In the genomic region with DNA sequence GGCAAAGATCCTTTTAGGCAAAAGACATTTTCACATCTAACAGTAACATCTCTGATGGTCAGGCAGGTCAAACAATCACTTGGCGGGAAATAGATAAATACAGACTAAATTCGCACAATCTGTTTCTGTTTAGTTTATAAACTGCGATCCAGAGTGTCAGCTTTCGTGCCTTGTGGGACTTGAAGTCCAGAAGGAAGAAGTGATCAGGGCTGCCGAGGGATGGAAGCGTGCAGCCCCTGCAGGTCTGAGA, we compare ENCODE assay signal across 8 cellular contexts. TPM values are rescaled to one million over a fixed set of nuclear protein-coding genes. Genes with fewer than 3 reads are reported as not detected.
DNase-seq lines count a peak whose midpoint lies in the region; ATAC-seq, FAIRE-seq and TF ChIP-seq lines count a peak whose summit lies in the region.

No MANE protein-coding gene starts in this region.

- ATAC-seq in GM12878 (no peak), lower lobe of right lung (no peak)

- under 1% methylated on average over 6 of the region's 6 CpGs for WGBS in GM12878 (ENCODE audit: insufficient coverage, insufficient replicate concordance, low lambda C conversion rate, missing lambda C conversion rate)

- in situ Hi-C loops in GM12878 (cut with MboI), result no loop called here

- CTCF ChIA-PET in GM12878 (lab: Yijun Ruan, JAX), result interaction anchor here (1.1 to 3.8 kb wide), 6 partner anchors 10 to 410 kb away, joined by 3 to 56 read pairs (median 4); a partner anchor contains a TSS

- H3K27ac ChIP-seq in GM12878 (ENCODE audit: control insufficient read depth, insufficient read depth) (peak overlapping the region; percentile 67), lower lobe of right lung (peak overlapping the region; percentile 98)

- peak overlapping the region; percentile 67 for H3K9ac ChIP-seq in GM12878 (ENCODE audit: control insufficient read depth, insufficient read depth, low read length)

- BruUV-seq in GM12878 (replicated peaks; lab: Mats Ljungman, UMichigan), result no TSS peak

- no peak for DNase-seq in activated naive CD4-positive, alpha-beta T cell treated with Interleukin-2 at 50 U/mL for 16 hours
- no peak for DNase-seq in GM12878 (ENCODE audit: low read depth, low spot score)
- DNase-seq in lower lobe of right lung, result no peak
- no peak for DNase-seq in type B pancreatic cell (ENCODE audit: extremely low spot score, unreplicated experiment)
- DNase-seq in NCI-H1092 (lab: John Stamatoyannopoulos, UW), result no peak
- DNase-seq in AG08396 (ENCODE audit: low spot score), result no peak
- no peak for DNase-seq in midbrain (lab: John Stamatoyannopoulos, UW)

- H3K36me3 Mint-ChIP-seq in activated naive CD4-positive, alpha-beta T cell treated with anti-CD3 and anti-CD28 coated beads, Interleukin-2, amount 50 U/mL, for 24 hours, result peaks cover 2% of the 10 kb centered on the region
- no peaks in the 10 kb centered on the region for H3K36me3 Mint-ChIP-seq in type B pancreatic cell

- FAIRE-seq in GM12878 (lab: Jason Lieb, UNC), result no peak

- peaks cover 12% of the 10 kb centered on the region for H3K79me2 ChIP-seq in GM12878 (ENCODE audit: control insufficient read depth, insufficient read depth, low read length)

- peak overlapping the region; percentile 93 for H2AFZ ChIP-seq in GM12878 (ENCODE audit: control insufficient read depth, low read depth, low read length)

- TF ChIP-seq CTCF in GM12878 (IDR thresholded peaks at IDR 0.05 in 2 of 3, conservative IDR thresholded peaks at IDR 0.05 in 1 of 3; ENCODE audit: control insufficient read depth in 2 of 3, extremely low read depth in 1 of 3, insufficient read depth in 1 of 3, low read depth in 3 of 3, low read length in 3 of 3), result no peak
- TF ChIP-seq CTCF in lower lobe of right lung (IDR thresholded peaks at IDR 0.05), result no peak
- no peak for TF ChIP-seq CTCF in type B pancreatic cell (conservative IDR thresholded peaks at IDR 0.05)

- POLR2A ChIA-PET in GM12878 (lab: Charles Lee), result interaction anchor here (0.6 to 2.0 kb wide), 8 partner anchors 9 to 1034 kb away, joined by 3 to 11 read pairs (median 4); a partner anchor contains a TSS

- peak overlapping the region; percentile 86 for H3K4me3 Mint-ChIP-seq in activated naive CD4-positive, alpha-beta T cell treated with anti-CD3 and anti-CD28 coated beads, Interleukin-2, amount 50 U/mL, for 24 hours
- H3K4me3 Mint-ChIP-seq in type B pancreatic cell, result peak overlapping the region; percentile 91

- H3K4me1 Mint-ChIP-seq in activated naive CD4-positive, alpha-beta T cell treated with anti-CD3 and anti-CD28 coated beads, Interleukin-2, amount 50 U/mL, for 24 hours, result peaks cover 26% of the 10 kb centered on the region
- peaks cover 18% of the 10 kb centered on the region for H3K4me1 Mint-ChIP-seq in type B pancreatic cell (ENCODE audit: unreplicated experiment)

- SMC1A ChIA-PET in GM12878 (lab: Charles Lee; ENCODE audit: uncharacterized antibody, unreplicated experiment), result interaction anchor here (0.5 to 2.1 kb wide), 4 partner anchors 9 to 160 kb away, joined by 3 to 12 read pairs (median 4); no protein-coding TSS in a partner anchor

- H3K9me3 Mint-ChIP-seq in activated naive CD4-positive, alpha-beta T cell treated with anti-CD3 and anti-CD28 coated beads, Interleukin-2, amount 50 U/mL, for 24 hours, result no peaks in the 10 kb centered on the region
- no peaks in the 10 kb centered on the region for H3K9me3 Mint-ChIP-seq in type B pancreatic cell

- H3K4me2 ChIP-seq in GM12878 (ENCODE audit: control insufficient read depth, insufficient read depth), result peak overlapping the region; percentile 91

- TF ChIP-seq POLR2A in GM12878 (IDR thresholded peaks at IDR 0.05; ENCODE audit: low read depth, low read length), result no peak

- no peak for TF ChIP-seq RAD21 in GM12878 (IDR thresholded peaks at IDR 0.05; ENCODE audit: insufficient read depth, low read depth, low read length)

- no peak for TF ChIP-seq EP300 in GM12878 (IDR thresholded peaks at IDR 0.05; ENCODE audit: borderline replicate concordance in 1 of 2, control insufficient read depth in 1 of 2, low read depth in 2 of 2, low read length in 2 of 2)

- H3K36me3 ChIP-seq in GM12878 (ENCODE audit: control insufficient read depth in 2 of 2, insufficient read depth in 2 of 2, low read length in 1 of 2), result no peaks in the 10 kb centered on the region
- no peaks in the 10 kb centered on the region for H3K36me3 ChIP-seq in lower lobe of right lung

- intact Hi-C loops in GM12878 (cut with micrococcal nuclease; ENCODE audit: unreplicated experiment), result loop anchor here (2.0 kb wide), 2 partner anchors 17 to 533 kb away; a partner anchor contains a TSS
- intact Hi-C loops in lower lobe of right lung (cut with DNase I), result no loop called here

- H3K27me3 Mint-ChIP-seq in activated naive CD4-positive, alpha-beta T cell treated with anti-CD3 and anti-CD28 coated beads, Interleukin-2, amount 50 U/mL, for 24 hours, result no peaks in the 10 kb centered on the region
- H3K27me3 Mint-ChIP-seq in type B pancreatic cell, result no peaks in the 10 kb centered on the region

- H3K9me3 ChIP-seq in GM12878 (replicated peaks; ENCODE audit: control insufficient read depth, insufficient read depth, low read length) (no peaks in the 10 kb centered on the region), lower lobe of right lung (no peaks in the 10 kb centered on the region)

- H3K27me3 ChIP-seq in GM12878 (replicated peaks in 1 of 2; ENCODE audit: control insufficient read depth in 2 of 2, insufficient read depth in 2 of 2, low read length in 1 of 2), result no peaks in the 10 kb centered on the region
- H3K27me3 ChIP-seq in lower lobe of right lung (ENCODE audit: low read depth), result no peaks in the 10 kb centered on the region

- H3K4me3 ChIP-seq in GM12878 (peak overlapping the region; percentile 37), lower lobe of right lung (peak overlapping the region; percentile 95)

- H3K4me1 ChIP-seq in GM12878 (ENCODE audit: control insufficient read depth, insufficient read depth, low read length) (no peaks in the 10 kb centered on the region), lower lobe of right lung (peaks cover 7% of the 10 kb centered on the region)

- H3K27ac Mint-ChIP-seq in activated naive CD4-positive, alpha-beta T cell treated with anti-CD3 and anti-CD28 coated beads, Interleukin-2, amount 50 U/mL, for 24 hours, result peak overlapping the region; percentile 56
- peak overlapping the region; percentile 83 for H3K27ac Mint-ChIP-seq in type B pancreatic cell

- RAD21 ChIA-PET in GM12878 (lab: Charles Lee; ENCODE audit: unreplicated experiment), result interaction anchor here (0.8 to 1.7 kb wide), 8 partner anchors 8 to 844 kb away, joined by 3 to 8 read pairs (median 4); a partner anchor contains a TSS

- no peaks in the 10 kb centered on the region for H4K20me1 ChIP-seq in GM12878 (ENCODE audit: control insufficient read depth, insufficient read depth)

TF ChIP-seq in GM12878, 131 proteins besides CTCF, POLR2A, EP300 and RAD21 (continues in another document):
- peak; percentile 94 for TF ChIP-seq HCFC1 (IDR thresholded peaks at IDR 0.05; ENCODE audit: low read length)
- peak; percentile 55; the same call in 1 of the 2 replicates for TF ChIP-seq SREBF1 (IDR thresholded peaks at IDR 0.05; ENCODE audit: low read length)
- no peak for TF ChIP-seq NFIC (IDR thresholded peaks at IDR 0.05; ENCODE audit: low read depth, low read length)
- no peak for TF ChIP-seq EED (IDR thresholded peaks at IDR 0.05; ENCODE audit: low read depth)
- no peak for TF ChIP-seq TCF12 (IDR thresholded peaks at IDR 0.05; ENCODE audit: low read depth, low read length)
- no peak for TF ChIP-seq JUND (IDR thresholded peaks at IDR 0.05; ENCODE audit: low read depth, low read length)
- no peak for TF ChIP-seq NR2F1 (conservative IDR thresholded peaks at IDR 0.05)
- no peak for TF ChIP-seq SMAD5 (IDR thresholded peaks at IDR 0.05; ENCODE audit: low read depth)
- no peak for TF ChIP-seq IKZF2 (IDR thresholded peaks at IDR 0.05)

RNA-seq across cellular contexts. Expression of a gene that starts 0.2 kb away (rescaled TPM):
- total RNA-seq in GM12878 (2013; cell fraction: nucleolus; rRNA removed), result 6.2 and 8.1 TPM in 2 replicates
- 5.3 and 6.9 TPM in 2 replicates for total RNA-seq in GM12878 (2014; rRNA removed)
- total RNA-seq in GM12878 (2014; rRNA removed; fragmentation: Illumina TruSeq; extraction: Trizol), result 8.6 and 11.7 TPM in 2 replicates
- total RNA-seq in GM12878 (2021), result 6.0 and 6.3 TPM in 2 replicates
- polyA plus RNA-seq in GM12878 (2011; ENCODE audit: low read depth), result 2.3 TPM
- polyA plus RNA-seq in GM12878 (2011; rRNA removed), result 7.8 and 12.8 TPM in 2 replicates
- 2.2 and 2.5 TPM in 2 replicates for polyA plus RNA-seq in GM12878 (2011; cell fraction: cytosol; rRNA removed)
- 5.0 and 7.4 TPM in 2 replicates for polyA plus RNA-seq in GM12878 (2011; cell fraction: nucleus; rRNA removed)
- 4.8 and 6.6 TPM in 2 replicates for polyA plus RNA-seq in GM12878 (2012)
- 11.6 and 11.8 TPM in 2 replicates for polyA plus RNA-seq in GM12878 (2014; fragmentation: Illumina TruSeq; extraction: Trizol)
- 1 to 10 TPM; 7.6 to 8.0 TPM for polyA plus RNA-seq in GM12878 (2014; fragmentation: Nextera tagmentation; extraction: Ambion mirVana)
- polyA plus RNA-seq in GM12878 (2014; rRNA removed), result 6.6 and 9.3 TPM in 2 replicates
- polyA plus RNA-seq in GM12878 (2016; fragmentation: Nextera tagmentation; extraction: Ambion mirVana), result 10 to 100 TPM; 22.2 to 26.7 TPM
- polyA minus RNA-seq in GM12878 (2011; rRNA and poly(A)+ RNA removed), result 1.4 and 1.8 TPM in 2 replicates
- polyA minus RNA-seq in GM12878 (2011; cell fraction: cytosol; rRNA and poly(A)+ RNA removed), result 2.1 and 4.0 TPM in 2 replicates
- 2.5 and 7.6 TPM in 2 replicates for polyA minus RNA-seq in GM12878 (2011; cell fraction: nucleus; rRNA and poly(A)+ RNA removed)
- 5.5 TPM for total RNA-seq in lower lobe of right lung
- 8.7 and 14.6 TPM in 2 replicates for total RNA-seq in type B pancreatic cell (ENCODE audit: low replicate concordance)

RNA-seq across cellular contexts. Expression of a gene that starts 16.8 kb away (rescaled TPM):
- total RNA-seq in GM12878 (2013; cell fraction: nucleolus; rRNA removed), result 118 and 125 TPM in 2 replicates
- total RNA-seq in GM12878 (2014; rRNA removed) (15.5 and 22.3 TPM in 2 replicates), GM12878 (2014; rRNA removed; fragmentation: Illumina TruSeq; extraction: Trizol) (26.7 and 30.4 TPM in 2 replicates), GM12878 (2021) (22.8 and 26.7 TPM in 2 replicates), lower lobe of right lung (64.9 TPM), type B pancreatic cell (ENCODE audit: low replicate concordance) (38.9 and 45.7 TPM in 2 replicates)
- 3.7 TPM for polyA plus RNA-seq in GM12878 (2011; ENCODE audit: low read depth)
- polyA plus RNA-seq in GM12878 (2011; rRNA removed) (12.9 and 17.2 TPM in 2 replicates), GM12878 (2014; fragmentation: Illumina TruSeq; extraction: Trizol) (14.4 and 19.3 TPM in 2 replicates), GM12878 (2014; fragmentation: Nextera tagmentation; extraction: Ambion mirVana) (1 to 10 TPM; 5.6 to 5.7 TPM), GM12878 (2014; rRNA removed) (7.7 and 8.3 TPM in 2 replicates), GM12878 (2016; fragmentation: Nextera tagmentation; extraction: Ambion mirVana) (10 to 100 TPM; 15.0 to 18.4 TPM)
- 5.7 and 6.7 TPM in 2 replicates for polyA plus RNA-seq in GM12878 (2011; cell fraction: cytosol; rRNA removed)
- 13.4 and 17.6 TPM in 2 replicates for polyA plus RNA-seq in GM12878 (2011; cell fraction: nucleus; rRNA removed)
- 6.0 and 6.7 TPM in 2 replicates for polyA plus RNA-seq in GM12878 (2012)
- 35.8 and 37.0 TPM in 2 replicates for polyA minus RNA-seq in GM12878 (2011; rRNA and poly(A)+ RNA removed)
- polyA minus RNA-seq in GM12878 (2011; cell fraction: cytosol; rRNA and poly(A)+ RNA removed), result 9.5 and 11.7 TPM in 2 replicates
- 39.4 and 75.8 TPM in 2 replicates for polyA minus RNA-seq in GM12878 (2011; cell fraction: nucleus; rRNA and poly(A)+ RNA removed)
